In genomic region chr1:87922885-87923284, GRCh38 we compare ENCODE assay signal across 11 cellular contexts.
"Had no signal": no experiment of that assay in that cellular context is flagged by ENCODE, and none has a peak within 500 bp of the region (broad histone marks: within the 10 kb centered on the region; RNA-seq: fewer than 3 reads in every experiment).

No MANE protein-coding gene starts in this region.

- FAIRE-seq: H1, H54 had no signal

- H3K4me1 ChIP-seq: HAP-1 had no signal

- H3K4me2 ChIP-seq: GM23338 had no signal

- H2AFZ ChIP-seq: GM23248, GM23338 had no signal

- ATAC-seq: GM23338, HCT116 had no signal

- DNase-seq: GM23248, GOT3, H7, H9, HCEC 1CT, HFFc6 had no signal

- H3K9ac ChIP-seq: GM23248 had no signal

- H3K36me3 ChIP-seq: HAP-1 had no signal

- H3K27ac ChIP-seq: GM23248 had no signal

- H3K4me3 ChIP-seq: GM23248, GM23338, HAP-1 had no signal

- H3K9me3 ChIP-seq: HAP-1 had no signal
